In the genomic region with DNA sequence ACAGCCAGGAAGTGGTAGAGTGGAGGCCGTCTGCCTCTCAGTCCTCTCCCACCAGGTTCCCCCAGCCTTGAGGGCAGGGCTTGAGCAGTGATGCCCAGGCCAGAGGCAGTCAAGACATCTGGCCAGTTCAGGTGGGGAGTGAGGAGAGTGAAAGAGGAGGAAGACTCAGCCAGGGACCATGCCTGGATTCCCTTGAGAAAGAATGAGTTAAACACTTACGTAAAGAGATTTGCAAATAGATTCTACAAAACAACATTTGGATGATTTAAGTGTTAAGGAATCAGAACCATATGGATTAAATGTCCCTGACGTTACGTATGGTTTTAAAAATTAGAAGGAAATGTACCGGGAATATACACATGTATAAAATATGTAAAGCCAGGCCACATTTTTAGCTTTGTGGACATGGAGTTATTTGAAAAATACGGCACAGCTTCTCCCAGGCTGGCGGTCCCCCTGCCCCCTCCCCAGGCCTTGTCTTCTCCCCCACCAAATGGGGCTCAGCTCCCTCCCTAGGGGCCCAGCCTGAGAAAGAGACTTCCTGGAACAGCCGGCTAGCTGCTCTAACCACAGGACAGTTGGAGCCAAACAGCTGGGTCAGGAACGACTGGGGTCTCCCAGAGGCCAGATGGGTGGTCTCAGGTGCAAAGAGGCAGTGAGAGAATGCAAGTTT, we compare ENCODE assay signal across 1 cellular context.
TF ChIP-seq lines count a peak whose summit lies in the region.

No MANE protein-coding gene starts in this region.

TF ChIP-seq in HCT116, 20 proteins besides CTCF, POLR2A, EP300 and RAD21:
- no peak for TF ChIP-seq CEBPB (IDR thresholded peaks at IDR 0.05; ENCODE audit: low read depth)
- no peak for TF ChIP-seq ZNF274 (IDR thresholded peaks at IDR 0.05; ENCODE audit: low read depth, low read length)
- no peak for TF ChIP-seq EZH2phosphoT487 (IDR thresholded peaks at IDR 0.05; ENCODE audit: borderline replicate concordance)
- no peak for TF ChIP-seq SIN3A (IDR thresholded peaks at IDR 0.05; ENCODE audit: low read depth)
- TF ChIP-seq, protein P1, sequence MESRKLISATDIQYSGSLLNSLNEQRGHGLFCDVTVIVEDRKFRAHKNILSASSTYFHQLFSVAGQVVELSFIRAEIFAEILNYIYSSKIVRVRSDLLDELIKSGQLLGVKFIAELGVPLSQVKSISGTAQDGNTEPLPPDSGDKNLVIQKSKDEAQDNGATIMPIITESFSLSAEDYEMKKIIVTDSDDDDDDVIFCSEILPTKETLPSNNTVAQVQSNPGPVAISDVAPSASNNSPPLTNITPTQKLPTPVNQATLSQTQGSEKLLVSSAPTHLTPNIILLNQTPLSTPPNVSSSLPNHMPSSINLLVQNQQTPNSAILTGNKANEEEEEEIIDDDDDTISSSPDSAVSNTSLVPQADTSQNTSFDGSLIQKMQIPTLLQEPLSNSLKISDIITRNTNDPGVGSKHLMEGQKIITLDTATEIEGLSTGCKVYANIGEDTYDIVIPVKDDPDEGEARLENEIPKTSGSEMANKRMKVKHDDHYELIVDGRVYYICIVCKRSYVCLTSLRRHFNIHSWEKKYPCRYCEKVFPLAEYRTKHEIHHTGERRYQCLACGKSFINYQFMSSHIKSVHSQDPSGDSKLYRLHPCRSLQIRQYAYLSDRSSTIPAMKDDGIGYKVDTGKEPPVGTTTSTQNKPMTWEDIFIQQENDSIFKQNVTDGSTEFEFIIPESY (IDR thresholded peaks at IDR 0.05; ENCODE audit: extremely low read depth, insufficient replicate concordance, low read length): no peak
- no peak for TF ChIP-seq SRF (IDR thresholded peaks at IDR 0.05; ENCODE audit: low read depth)
- no peak for TF ChIP-seq YY1 (IDR thresholded peaks at IDR 0.05; ENCODE audit: extremely low read depth, insufficient replicate concordance, low read depth, low read length)
- no peak for TF ChIP-seq SP1 (IDR thresholded peaks at IDR 0.05; ENCODE audit: low read depth)
- no peak for TF ChIP-seq ELF1 (IDR thresholded peaks at IDR 0.05; ENCODE audit: borderline replicate concordance, low read depth)
- no peak for TF ChIP-seq EGR1 (IDR thresholded peaks at IDR 0.05; ENCODE audit: low read depth)
- TF ChIP-seq MAX (IDR thresholded peaks at IDR 0.05): no peak
- TF ChIP-seq, protein P2, sequence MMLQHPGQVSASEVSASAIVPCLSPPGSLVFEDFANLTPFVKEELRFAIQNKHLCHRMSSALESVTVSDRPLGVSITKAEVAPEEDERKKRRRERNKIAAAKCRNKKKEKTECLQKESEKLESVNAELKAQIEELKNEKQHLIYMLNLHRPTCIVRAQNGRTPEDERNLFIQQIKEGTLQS (IDR thresholded peaks at IDR 0.05): no peak
- no peak for TF ChIP-seq FOSL1 (IDR thresholded peaks at IDR 0.05; ENCODE audit: low read depth)
- TF ChIP-seq ZFX (IDR thresholded peaks at IDR 0.05): no peak
- TF ChIP-seq EZH2 (IDR thresholded peaks at IDR 0.05): no peak
- TF ChIP-seq POLR2AphosphoS5 (IDR thresholded peaks at IDR 0.05; ENCODE audit: low read depth, low read length): no peak
- TF ChIP-seq JUND (IDR thresholded peaks at IDR 0.05): no peak
- TF ChIP-seq REST (IDR thresholded peaks at IDR 0.05; ENCODE audit: low read depth): no peak
- no peak for TF ChIP-seq CBX3 (IDR thresholded peaks at IDR 0.05; ENCODE audit: low read depth)
- TF ChIP-seq TCF7L2 (IDR thresholded peaks at IDR 0.05; ENCODE audit: borderline replicate concordance, extremely low read depth, insufficient read depth, insufficient read length): no peak
TF ChIP-seq in HCT116: peak in this region for 0.
